8 cellular contexts compared by ENCODE assay signal in the genomic region with DNA sequence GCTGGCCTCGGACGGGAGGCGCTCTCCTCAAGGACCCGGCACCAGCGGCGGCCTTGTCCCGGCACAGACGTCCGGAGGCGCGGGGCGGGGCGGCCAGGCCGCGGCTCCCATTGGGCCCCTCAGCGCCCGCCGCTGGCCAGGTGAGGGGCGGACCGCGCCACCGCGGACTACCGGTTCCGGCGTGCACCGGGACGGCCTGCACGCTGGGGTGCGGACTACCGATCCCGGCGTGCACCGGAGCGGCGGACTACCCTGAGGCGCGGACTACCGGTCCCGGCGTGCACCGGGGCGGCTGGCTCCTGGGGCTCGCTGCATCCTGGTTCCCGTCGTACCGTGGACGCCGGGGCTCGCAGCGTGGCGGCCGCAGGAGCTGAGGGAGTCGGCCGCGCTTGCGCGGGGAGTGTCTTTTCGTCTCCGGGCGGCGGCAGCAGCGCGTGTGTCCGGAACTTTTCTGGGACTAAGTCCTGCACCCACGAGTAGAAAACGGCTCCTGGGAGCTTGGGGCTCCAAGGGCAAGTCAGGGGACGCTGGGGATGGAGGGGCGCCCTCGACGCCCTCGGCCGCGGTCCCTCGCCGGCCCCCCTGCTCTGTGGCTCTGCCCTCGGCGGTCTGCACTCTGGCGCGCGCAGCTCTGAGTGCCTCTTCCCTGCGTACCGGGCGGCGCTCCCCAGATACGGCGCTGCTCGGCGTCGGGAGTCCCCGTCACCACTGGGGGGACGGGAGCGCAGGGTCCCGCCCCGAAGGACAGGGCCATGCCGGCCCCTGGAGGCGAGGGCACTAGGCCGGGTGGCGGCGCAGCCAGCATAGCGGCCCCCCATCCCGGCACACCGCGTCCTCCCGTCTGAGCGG. TPM values are rescaled to one million over a fixed set of nuclear protein-coding genes. Genes with fewer than 3 reads are reported as not detected.
DNase-seq lines count a peak whose midpoint lies in the region; ATAC-seq and TF ChIP-seq lines count a peak whose summit lies in the region.

TSS of gene LETM1 (minus strand) at position 86 of the 849 bp plus-strand sequence. CDS start 206 bp downstream, outside the sequence.

- peak; percentile 33 to 64 for TF ChIP-seq POLR2A in uterus (IDR thresholded peaks at IDR 0.05)

- no peaks in the 10 kb centered on the region for H3K27me3 Mint-ChIP-seq in T-helper 1 cell treated with Interleukin-12 subunit alpha and Interleukin-12 subunit beta and Interleukin-4 antibody, amounts not matched to agents 30 μg/mL and 1 μg/mL, for 36 hours (ENCODE audit: low read depth)

- TF ChIP-seq CTCF in GM13977 (IDR thresholded peaks at IDR 0.05; ENCODE audit: extremely low read depth, insufficient read depth, missing control alignments) (peak; percentile 20), uterus (IDR thresholded peaks at IDR 0.05) (peak in 3 of 4 experiments; percentile 4 to 26 (median 24))

- no peaks in the 10 kb centered on the region for H3K36me3 ChIP-seq in uterus

- peak within 1 kb of the TSS; percentile 83 to 98 for H3K4me3 ChIP-seq in uterus

- no peaks in the 10 kb centered on the region for H3K4me1 ChIP-seq in uterus

- in situ Hi-C loops in GM13977 (cut with MboI; ENCODE audit: low pct_unique_long_range_greater_than_20kb, low sequenced_read_pairs, unreplicated experiment): no loop called here

- no peaks in the 10 kb centered on the region for H3K27me3 ChIP-seq in uterus

- ATAC-seq in HG02884 (IDR thresholded peaks at IDR 0.05; ENCODE audit: unreplicated experiment) (peak; percentile 82), left ventricle myocardium superior (peak; percentile 96)

- intact Hi-C loops in left ventricle myocardium superior (cut with micrococcal nuclease) (no loop called here), uterus (cut with DNase I; ENCODE audit: low total_unique reads) (loop anchor here (5.0 kb wide), 1 partner anchor 134 kb away; the partner anchor contains the start of genes TACC3 and TMEM129)

- peak within 1 kb of the TSS; percentile 85 for H3K27ac Mint-ChIP-seq in T-helper 1 cell treated with Interleukin-12 subunit alpha and Interleukin-12 subunit beta and Interleukin-4 antibody, amounts not matched to agents 30 μg/mL and 1 μg/mL, for 36 hours

- DNase-seq in GM13977 (ENCODE audit: low spot score) (peak; percentile 99), NCI-H146 treated with DMSO at 0.1 percent for 48 hours (lab: John Stamatoyannopoulos, UW; ENCODE audit: unreplicated experiment) (peak; percentile 82), amygdala (lab: John Stamatoyannopoulos, UW) (peak; percentile 37 to 98 (median 93)), left ventricle myocardium superior (peak; percentile 98), pulmonary artery endothelial cell (ENCODE audit: low read depth, low spot score) (peak; percentile 80), uterus (peak; percentile 93 to 95)

- peak within 1 kb of the TSS; percentile 92 for H3K4me3 Mint-ChIP-seq in T-helper 1 cell treated with Interleukin-12 subunit alpha and Interleukin-12 subunit beta and Interleukin-4 antibody, amounts not matched to agents 30 μg/mL and 1 μg/mL, for 36 hours

- H3K4me1 Mint-ChIP-seq in T-helper 1 cell treated with Interleukin-12 subunit alpha and Interleukin-12 subunit beta and Interleukin-4 antibody, amounts not matched to agents 30 μg/mL and 1 μg/mL, for 36 hours (ENCODE audit: low read depth): peaks cover 21% of the 10 kb centered on the region

- H3K9me3 Mint-ChIP-seq in T-helper 1 cell treated with Interleukin-12 subunit alpha and Interleukin-12 subunit beta and Interleukin-4 antibody, amounts not matched to agents 30 μg/mL and 1 μg/mL, for 36 hours: no peaks in the 10 kb centered on the region

- peak within 1 kb of the TSS; percentile 69 to 86 for H3K27ac ChIP-seq in uterus

- H3K36me3 Mint-ChIP-seq in T-helper 1 cell treated with Interleukin-12 subunit alpha and Interleukin-12 subunit beta and Interleukin-4 antibody, amounts not matched to agents 30 μg/mL and 1 μg/mL, for 36 hours (ENCODE audit: low read depth): peaks cover 2% of the 10 kb centered on the region

- no peaks in the 10 kb centered on the region for H3K9me3 ChIP-seq in uterus

RNA-seq across cellular contexts. Expression of gene LETM1, which starts in this region (rescaled TPM):
- total RNA-seq in left ventricle myocardium superior: 46.2 TPM
- total RNA-seq in pulmonary artery endothelial cell: 117 and 140 TPM in 2 replicates
- total RNA-seq in uterus: 10 to 100 TPM; 12.4 to 44.3 (median 31.3) TPM

Comparison
In these comparisons a context has a peak if more than half of its experiments do, and no peak if none do; other contexts are left out.
1. Peak in every context shown above with its lines: DNase-seq, ATAC-seq, H3K4me3 ChIP-seq and H3K27ac ChIP-seq.